In genomic region chr18:34055227-34055626, GRCh38 we compare ENCODE assay signal across 31 cellular contexts.
DNase-seq lines count a peak whose midpoint lies in the region; FAIRE-seq and TF ChIP-seq lines count a peak whose summit lies in the region.
"Had no signal": no experiment of that assay in that cellular context is flagged by ENCODE, and none has a peak within 500 bp of the region (broad histone marks: within the 10 kb centered on the region; RNA-seq: fewer than 3 reads in every experiment).

No MANE protein-coding gene starts in this region.

- no peak overlapping the region for H3K4me3 ChIP-seq in HEK293 (ENCODE audit: low read depth, low read length)
- H3K4me3 ChIP-seq: A549; BLaER1; BLaER1 treated with 17β-estradiol and CSF1 and Interleukin-3, amounts not matched to agents 10 nM and 100 nM had no signal

- H3K4me1 ChIP-seq in HEK293 (ENCODE audit: control insufficient read depth, insufficient read depth, low read length) = no peaks in the 10 kb centered on the region
- H3K4me1 ChIP-seq: A549; BE2C; BLaER1; BLaER1 treated with 17β-estradiol and CSF1 and Interleukin-3, amounts not matched to agents 10 nM and 100 nM; Caco-2 had no signal

- FAIRE-seq in D721Med (lab: Jason Lieb, UNC) = peak; percentile 32
- FAIRE-seq: A549 had no signal

- TF ChIP-seq CTCF in D721Med (IDR thresholded peaks at IDR 0.05; ENCODE audit: insufficient read depth, missing control alignments) (no peak), HEK293 (tag by site-specific recombination; IDR thresholded peaks at IDR 0.05) (no peak)

- CTCF ChIA-PET in HEK293 (lab: Yijun Ruan, JAX) = no interaction called here

- POLR2A ChIA-PET in HEK293 (lab: Yijun Ruan, JAX) = no interaction called here

- H3K9me3 ChIP-seq in HEK293 (ENCODE audit: control insufficient read depth, insufficient read depth, low read depth, low read length) = no peaks in the 10 kb centered on the region
- H3K9me3 ChIP-seq: A549, BE2C, Caco-2 had no signal

- in situ Hi-C loops in G401 (cut with HindIII; ENCODE audit: low sequenced_read_pairs) = no loop called here

- no peak overlapping the region for H3K27ac ChIP-seq in HEK293 (ENCODE audit: extremely low read depth, low read depth, low read length)
- H3K27ac ChIP-seq: 22Rv1; A549; BLaER1; BLaER1 treated with 17β-estradiol and CSF1 and Interleukin-3, amounts not matched to agents 10 nM and 100 nM; C4-2B had no signal

- H3K36me3 ChIP-seq in HEK293 (ENCODE audit: control insufficient read depth in 2 of 2, insufficient read depth in 1 of 2, low read length in 2 of 2) = no peaks in the 10 kb centered on the region
- H3K36me3 ChIP-seq: BE2C; BLaER1; BLaER1 treated with 17β-estradiol and CSF1 and Interleukin-3, amounts not matched to agents 10 nM and 100 nM had no signal

- DNase-seq in NCI-H2196 (lab: John Stamatoyannopoulos, UW; ENCODE audit: unreplicated experiment) (peak; percentile 6), NCI-H2196 treated with DMSO at 0.1 percent for 48 hours (lab: John Stamatoyannopoulos, UW; ENCODE audit: unreplicated experiment) (no peak), D721Med (ENCODE audit: insufficient read length, low spot score) (no peak), pons (ENCODE audit: low spot score) (no peak), G401 (ENCODE audit: low spot score) (no peak)
- DNase-seq: 8988T; ACHN; AML-193; BE2C; C1 segment of cervical spinal cord; Caco-2; Calu3; CD4-positive, alpha-beta memory T cell; CD4-positive, alpha-beta T cell; CD4-positive, CD25-positive, alpha-beta regulatory T cell; CD8-positive, alpha-beta memory T cell; CD8-positive, alpha-beta T cell; COR-L47; DMS 273 treated with DMSO at 0.1 percent for 48 hours; DMS153; DMS53; DMS79; DMS79 treated with DMSO at 0.1 percent for 48 hours; DND-41; EL had no signal

TF ChIP-seq in HEK293, 187 proteins besides CTCF, POLR2A, EP300 and RAD21:
- TF ChIP-seq SETDB1 (IDR thresholded peaks at IDR 0.05; ENCODE audit: insufficient read length, low read length) (peak; percentile 90), ZNF510 (tag by site-specific recombination; IDR thresholded peaks at IDR 0.05; ENCODE audit: insufficient replicate concordance) (no peak)
